Comparison of ENCODE assay signal across 1 cellular context in genomic region chr20:50487397-50487796, GRCh38.
TF ChIP-seq lines count a peak whose summit lies in the region.

No MANE protein-coding gene starts in this region.

TF ChIP-seq in H1, 55 proteins besides CTCF, POLR2A, EP300 and RAD21:
- no peak for TF ChIP-seq GTF2F1 (IDR thresholded peaks at IDR 0.05; ENCODE audit: borderline replicate concordance, low read depth, low read length)
TF ChIP-seq in H1: peak in this region for 0.
